ENCODE assay signal across 11 cellular contexts in genomic region chr7:75611557-75612178, GRCh38.
DNase-seq lines count a peak whose midpoint lies in the region; ATAC-seq, FAIRE-seq and TF ChIP-seq lines count a peak whose summit lies in the region.
"Had no signal": no experiment of that assay in that cellular context is flagged by ENCODE, and none has a peak within 500 bp of the region (broad histone marks: within the 10 kb centered on the region; RNA-seq: fewer than 3 reads in every experiment).

No MANE protein-coding gene starts in this region.

- TF ChIP-seq POLR2A in thyroid gland (IDR thresholded peaks at IDR 0.05) = peak in 1 of 2 donors; percentile 58

- peak; percentile 37 for FAIRE-seq in frontal cortex (lab: Jason Lieb, UNC)
- FAIRE-seq: keratinocyte had no signal

- no peak for ATAC-seq in HG02981 (IDR thresholded peaks at IDR 0.05; ENCODE audit: unreplicated experiment)
- ATAC-seq in GM18520 (IDR thresholded peaks at IDR 0.05; ENCODE audit: unreplicated experiment) = no peak
- ATAC-seq: T-cell had no signal

- intact Hi-C loops in thyroid gland (cut with DNase I) = no loop called here

- WGBS in thyroid gland, 2 donors = 31 to 32% methylated on average over 13 to 15 of the region's 16 CpGs

- H3K9me3 ChIP-seq in thyroid gland = no peaks in the 10 kb centered on the region

- no peak overlapping the region for H3K4me3 ChIP-seq in thyroid gland (replicated peaks in 1 of 3)
- H3K4me3 ChIP-seq: GM23248 had no signal

- DNase-seq in RPMI7951 (ENCODE audit: low read depth) (peak; percentile 80), frontal cortex (ENCODE audit: low spot score in 2 of 2) (peak; percentile 68 to 83), midbrain (lab: John Stamatoyannopoulos, UW) (peak; percentile 95), thyroid gland (peak; percentile 96 to 97), HCEC 1CT (no peak), SIG-M5 treated with dmso at 0.1 percent for 504 hours (lab: John Stamatoyannopoulos, UW; ENCODE audit: unreplicated experiment) (no peak)
- DNase-seq: GM23248, T-cell had no signal

- no peak for TF ChIP-seq CTCF in thyroid gland (IDR thresholded peaks at IDR 0.05)

- H3K36me3 ChIP-seq in thyroid gland = no peaks in the 10 kb centered on the region

- no peaks in the 10 kb centered on the region for H3K27me3 ChIP-seq in thyroid gland

- H3K27ac ChIP-seq in thyroid gland = peak overlapping the region; percentile 64 to 89 (median 78)
- H3K27ac ChIP-seq: GM23248 had no signal

- H3K4me1 ChIP-seq in thyroid gland = peaks cover 32 to 37% of the 10 kb centered on the region in 2 donors

Comparison
In these comparisons a context has a peak if more than half of its experiments do, and no peak if none do; other contexts are left out.
1. DNase-seq: peak in RPMI7951 (single experiment), frontal cortex (2 of 2), midbrain (single experiment) and thyroid gland (2 of 2); none in HCEC 1CT (single experiment) and SIG-M5 treated with dmso at 0.1 percent for 504 hours (single experiment).